Comparison of ENCODE assay signal across 31 cellular contexts in genomic region chr4:152221816-152222516, GRCh38.
"Had no signal": no experiment of that assay in that cellular context is flagged by ENCODE, and none has a peak within 500 bp of the region (broad histone marks: within the 10 kb centered on the region; RNA-seq: fewer than 3 reads in every experiment).

No MANE protein-coding gene starts in this region.

- H3K36me3 ChIP-seq: adrenal gland, gastrocnemius medialis, left lung, lower lobe of right lung, pancreas, prostate gland, uterus had no signal

- ATAC-seq: body of pancreas; gastrocnemius medialis; left lung; lower lobe of right lung; pancreas; sciatic nerve; stimulated activated memory B cell treated with anti-CD40 and anti-IgM and Interleukin-4, amounts not matched to agents 10 μg/mL and 1 μg/mL and 100 μg/mL, for 72 hours; stimulated activated naive CD8-positive, alpha-beta T cell treated with anti-CD3 and anti-CD28 coated beads, Interleukin-15, amount 100 ng/mL, for 72 hours had no signal

- H3K27me3 Mint-ChIP-seq: activated naive CD8-positive, alpha-beta T cell treated with anti-CD3 and anti-CD28 coated beads for 36 hours; stimulated activated naive CD8-positive, alpha-beta T cell treated with anti-CD3 and anti-CD28 coated beads, Interleukin-15, amount 100 ng/mL, for 72 hours; type B pancreatic cell had no signal

- H3K4me3 Mint-ChIP-seq: activated naive CD8-positive, alpha-beta T cell treated with anti-CD3 and anti-CD28 coated beads for 36 hours; activated T-helper 1 cell treated with anti-CD3 and anti-CD28 coated beads, Interleukin-12 subunit alpha, Interleukin-12 subunit beta, Interleukin-2, Interleukin-4 antibody, amounts not matched to agents 30 ng/mL and 10 ng/mL and 1 ng/mL, durations not matched to agents 14 hours and 24 hours and 36 hours; stimulated activated memory B cell treated with anti-CD40 and anti-IgM and Interleukin-4, amounts not matched to agents 10 μg/mL and 1 μg/mL and 100 μg/mL, for 72 hours; stimulated activated naive CD8-positive, alpha-beta T cell treated with anti-CD3 and anti-CD28 coated beads, Interleukin-15, amount 100 ng/mL, for 72 hours; type B pancreatic cell had no signal

- H3K36me3 Mint-ChIP-seq: stimulated activated memory B cell treated with anti-CD40 and anti-IgM and Interleukin-4, amounts not matched to agents 10 μg/mL and 1 μg/mL and 100 μg/mL, for 72 hours; type B pancreatic cell had no signal

- H3K4me3 ChIP-seq: adrenal gland, body of pancreas, gastrocnemius medialis, left lung, lower lobe of right lung, pancreas, prostate gland, skin epidermis, uterus had no signal

- H3K27ac ChIP-seq: adrenal gland, body of pancreas, gastrocnemius medialis, left lung, lower lobe of right lung, pancreas, prostate gland, skin epidermis, uterus, VCaP had no signal

- H3K4me1 Mint-ChIP-seq: stimulated activated memory B cell treated with anti-CD40 and anti-IgM and Interleukin-4, amounts not matched to agents 10 μg/mL and 1 μg/mL and 100 μg/mL, for 72 hours; stimulated activated naive CD8-positive, alpha-beta T cell treated with anti-CD3 and anti-CD28 coated beads, Interleukin-15, amount 100 ng/mL, for 72 hours had no signal

- H3K4me1 ChIP-seq: adrenal gland, body of pancreas, gastrocnemius medialis, left lung, lower lobe of right lung, pancreas, prostate gland, uterus had no signal

- H3K27ac Mint-ChIP-seq: activated naive CD8-positive, alpha-beta T cell treated with anti-CD3 and anti-CD28 coated beads for 36 hours; activated T-helper 1 cell treated with anti-CD3 and anti-CD28 coated beads, Interleukin-12 subunit alpha, Interleukin-12 subunit beta, Interleukin-2, Interleukin-4 antibody, amounts not matched to agents 30 ng/mL and 10 ng/mL and 1 ng/mL, durations not matched to agents 14 hours and 24 hours and 36 hours; stimulated activated memory B cell treated with anti-CD40 and anti-IgM and Interleukin-4, amounts not matched to agents 10 μg/mL and 1 μg/mL and 100 μg/mL, for 72 hours; type B pancreatic cell had no signal

- H3K9me3 ChIP-seq: adrenal gland, body of pancreas, gastrocnemius medialis, left lung, lower lobe of right lung, pancreas, prostate gland, uterus had no signal

- DNase-seq: activated CD4-positive, alpha-beta T cell treated with anti-CD3 and anti-CD28 coated beads for 48 hours; activated effector memory CD4-positive, alpha-beta T cell treated with anti-CD3 and anti-CD28 coated beads, Interleukin-2, amount 50 U/mL, for 16 hours; activated naive CD8-positive, alpha-beta T cell treated with anti-CD3 and anti-CD28 coated beads for 36 hours; adrenal gland; aorta; body of pancreas; dermis blood vessel endothelial cell; effector memory CD4-positive, alpha-beta T cell; gastrocnemius medialis; glutamatergic neuron; left lung; lower lobe of right lung; mesenchymal stem cell; nucleus accumbens; pancreas; retina; stimulated activated CD4-positive, alpha-beta T cell treated with anti-CD3 and anti-CD28 coated beads, Interleukin-4, amount 100 ng/mL, for 24 hours; stimulated activated naive CD8-positive, alpha-beta T cell treated with anti-CD3 and anti-CD28 coated beads, Interleukin-15, amount 100 ng/mL, for 72 hours; substantia nigra; T-helper 9 cell; uterus had no signal

- H3K27me3 ChIP-seq: adrenal gland, body of pancreas, gastrocnemius medialis, left lung, pancreas, uterus had no signal

- FAIRE-seq: colon, islet of Langerhans, pancreas, TTC549 had no signal

- H3K9me3 Mint-ChIP-seq: activated T-helper 1 cell treated with anti-CD3 and anti-CD28 coated beads, Interleukin-12 subunit alpha, Interleukin-12 subunit beta, Interleukin-2, Interleukin-4 antibody, amounts not matched to agents 30 ng/mL and 10 ng/mL and 1 ng/mL, durations not matched to agents 14 hours and 24 hours and 36 hours; stimulated activated memory B cell treated with anti-CD40 and anti-IgM and Interleukin-4, amounts not matched to agents 10 μg/mL and 1 μg/mL and 100 μg/mL, for 72 hours; stimulated activated naive CD8-positive, alpha-beta T cell treated with anti-CD3 and anti-CD28 coated beads, Interleukin-15, amount 100 ng/mL, for 72 hours; type B pancreatic cell had no signal
